ENCODE assay signal across 14 cellular contexts in the genomic region with DNA sequence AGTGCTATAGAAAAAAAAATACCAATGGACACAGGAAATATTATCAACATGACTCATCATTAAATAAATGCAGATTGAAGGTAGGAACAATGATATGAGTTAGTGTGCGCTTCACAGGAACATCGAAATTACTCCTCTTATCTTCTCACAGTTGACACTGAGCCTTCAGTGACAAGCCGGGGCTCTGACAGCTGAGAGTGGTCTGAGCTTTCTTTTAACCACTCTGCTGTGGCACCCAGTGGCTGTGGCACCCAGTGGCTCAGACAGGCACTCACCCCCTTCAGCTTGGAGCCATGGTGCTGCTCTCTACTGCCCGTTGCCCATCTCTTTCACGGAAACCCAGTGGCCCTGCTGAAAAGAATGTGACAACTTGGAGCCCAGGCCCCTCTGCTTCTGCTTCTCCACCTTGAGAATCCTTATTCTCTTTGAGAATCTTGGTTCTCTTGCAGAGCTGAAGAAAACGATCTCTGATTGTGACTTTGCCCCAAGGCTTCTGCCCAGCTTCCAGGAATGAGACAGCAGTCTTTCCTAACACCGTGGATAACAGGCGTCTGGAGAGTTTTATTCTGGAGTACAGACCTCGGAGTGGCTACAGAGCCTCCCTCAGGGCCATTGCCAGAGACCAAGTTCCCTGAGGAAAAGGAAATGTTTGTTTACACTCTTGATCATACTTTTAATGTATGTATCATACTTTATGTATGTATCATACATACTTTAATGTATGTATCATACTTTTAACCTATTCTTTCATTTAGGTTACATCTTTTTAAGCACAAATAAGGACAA. TPM values are rescaled to one million over a fixed set of nuclear protein-coding genes. Genes with fewer than 3 reads are reported as not detected.
DNase-seq lines count a peak whose midpoint lies in the region; ATAC-seq and TF ChIP-seq lines count a peak whose summit lies in the region.
"Had no signal": no experiment of that assay in that cellular context is flagged by ENCODE, and none has a peak within 500 bp of the region (broad histone marks: within the 10 kb centered on the region; RNA-seq: fewer than 3 reads in every experiment).

No MANE protein-coding gene starts in this region.

- peak overlapping the region; percentile 25 for H4K91ac ChIP-seq in trophoblast cell (ENCODE audit: low read depth, low read length)

- peak overlapping the region; percentile 52 for H3K4me3 ChIP-seq in epithelial cell of proximal tubule (ENCODE audit: low read depth, low read length)
- no peak overlapping the region for H3K4me3 ChIP-seq in trophoblast cell (ENCODE audit: low read depth, low read length)

- H2AFZ ChIP-seq in trophoblast cell (ENCODE audit: insufficient read depth, low read length, poor library complexity), result no peak overlapping the region

- H3K14ac ChIP-seq in trophoblast cell (ENCODE audit: low read length), result peak overlapping the region; percentile 47

- H3K9me3 ChIP-seq in trophoblast cell (ENCODE audit: insufficient read depth, low read depth, low read length), result no peaks in the 10 kb centered on the region

- H3K27me3 ChIP-seq in trophoblast cell (ENCODE audit: insufficient read depth, low read length), result no peaks in the 10 kb centered on the region

- H4K8ac ChIP-seq in trophoblast cell (ENCODE audit: low read depth, low read length), result peak overlapping the region; percentile 57

- H3K18ac ChIP-seq in trophoblast cell (ENCODE audit: low read length), result peak overlapping the region; percentile 67

- ATAC-seq in GM21723 (IDR thresholded peaks at IDR 0.05; ENCODE audit: unreplicated experiment) (no peak), HG02852 (IDR thresholded peaks at IDR 0.05; ENCODE audit: unreplicated experiment) (no peak)
- ATAC-seq: left colon had no signal

- H3K4me2 ChIP-seq in trophoblast cell (ENCODE audit: low read length), result no peak overlapping the region

- TF ChIP-seq CTCF in epithelial cell of proximal tubule (conservative IDR thresholded peaks at IDR 0.05; ENCODE audit: low read depth, low read length), result no peak

- H3K4me1 ChIP-seq in trophoblast cell (ENCODE audit: control insufficient read depth in 1 of 2, insufficient read depth in 2 of 2, low read length in 2 of 2), result peaks cover 6 to 10% of the 10 kb centered on the region in 2 experiments

- peak overlapping the region; percentile 80 for H2BK12ac ChIP-seq in trophoblast cell (ENCODE audit: low read length)

- H3K27ac ChIP-seq in trophoblast cell (ENCODE audit: low read depth, low read length), result peak overlapping the region; percentile 52
- H3K27ac ChIP-seq: 22Rv1 had no signal

- H2BK5ac ChIP-seq in trophoblast cell (ENCODE audit: low read depth, low read length, poor library complexity), result peak overlapping the region; percentile 26

- H3K79me2 ChIP-seq in trophoblast cell (ENCODE audit: control insufficient read depth, insufficient read depth, low read length, poor library complexity), result no peaks in the 10 kb centered on the region

- no peak overlapping the region for H3K4ac ChIP-seq in trophoblast cell (ENCODE audit: low read depth, low read length)

- H2BK120ac ChIP-seq in trophoblast cell (ENCODE audit: insufficient read depth, low read length, poor library complexity), result peak overlapping the region; percentile 57

- no peak overlapping the region for H3K9ac ChIP-seq in trophoblast cell (ENCODE audit: low read length)

- DNase-seq in DMS53 (lab: John Stamatoyannopoulos, UW), result peak; percentile 55
- DNase-seq in DMS53 treated with DMSO at 0.1 percent for 48 hours (lab: John Stamatoyannopoulos, UW; ENCODE audit: unreplicated experiment), result no peak
- peak; percentile 65 for DNase-seq in SW480 (ENCODE audit: low spot score)
- no peak for DNase-seq in epithelial cell of proximal tubule (ENCODE audit: low read depth)
- peak in 1 of 2 donors; percentile 5 for DNase-seq in trophoblast cell
- no peak for DNase-seq in NCI-H446 (lab: John Stamatoyannopoulos, UW)
- DNase-seq: activated naive CD4-positive, alpha-beta T cell treated with Interleukin-2 at 50 U/mL for 16 hours; left colon had no signal

- H3K23ac ChIP-seq in trophoblast cell (ENCODE audit: low read length), result no peak overlapping the region

- H3K36me3 ChIP-seq in trophoblast cell (ENCODE audit: control insufficient read depth in 1 of 2, insufficient read depth in 2 of 2, low read length in 2 of 2), result no peaks in the 10 kb centered on the region

- H2AK5ac ChIP-seq in trophoblast cell (ENCODE audit: low read length), result peak overlapping the region; percentile 44

- WGBS in trophoblast cell (ENCODE audit: extremely low coverage, insufficient coverage, insufficient read length), result no CpG with 5 or more reads among the region's 9 CpGs

- peaks cover 6% of the 10 kb centered on the region for H3K79me1 ChIP-seq in trophoblast cell (ENCODE audit: low read length)

- H4K12ac ChIP-seq in trophoblast cell (ENCODE audit: low read depth, low read length), result no peak overlapping the region

RNA-seq across cellular contexts. Expression of gene OR8B8, which starts 37.1 kb away (rescaled TPM):
- not detected in 2 replicates for total RNA-seq in epithelial cell of proximal tubule
- polyA plus RNA-seq in trophoblast cell (2013), result not detected in 2 replicates
- total RNA-seq: activated CD8-positive, alpha-beta memory T cell treated with anti-CD3 and anti-CD28 coated beads for 36 hours; cerebellum; left colon; ureter had no signal

RNA-seq across cellular contexts. Expression of gene OR8B4, which starts 57.9 kb away (rescaled TPM):
- total RNA-seq in epithelial cell of proximal tubule, result not detected in 2 replicates
- not detected in 2 replicates for polyA plus RNA-seq in trophoblast cell (2013)
- total RNA-seq: activated CD8-positive, alpha-beta memory T cell treated with anti-CD3 and anti-CD28 coated beads for 36 hours; cerebellum; left colon; ureter had no signal

Comparison
In these comparisons a context has a peak if more than half of its experiments do, and no peak if none do; other contexts are left out.
1. DNase-seq: peak in DMS53 (single experiment) and SW480 (single experiment); none in DMS53 treated with DMSO at 0.1 percent for 48 hours (single experiment), epithelial cell of proximal tubule (single experiment) and NCI-H446 (0 of 2).